Comparison of ENCODE assay signal across 17 cellular contexts in genomic region chr10:76298329-76298728, GRCh38.
DNase-seq lines count a peak whose midpoint lies in the region; ATAC-seq, FAIRE-seq and TF ChIP-seq lines count a peak whose summit lies in the region.
"Had no signal": no experiment of that assay in that cellular context is flagged by ENCODE, and none has a peak within 500 bp of the region (broad histone marks: within the 10 kb centered on the region; RNA-seq: fewer than 3 reads in every experiment).

No MANE protein-coding gene starts in this region.

- RAD21 ChIA-PET in GM12878 (lab: Charles Lee; ENCODE audit: unreplicated experiment) = no interaction called here

- H2AFZ ChIP-seq in GM12878 (ENCODE audit: control insufficient read depth, low read depth, low read length) = no peak overlapping the region
- no peak overlapping the region for H2AFZ ChIP-seq in SK-N-SH (ENCODE audit: low read depth)

- BruUV-seq in GM12878 (replicated peaks; lab: Mats Ljungman, UMichigan) = no TSS peak

- H3K4me2 ChIP-seq in GM12878 (ENCODE audit: control insufficient read depth, insufficient read depth) (no peak overlapping the region), SK-N-SH (no peak overlapping the region)

- H4K20me1 ChIP-seq in GM12878 (ENCODE audit: control insufficient read depth, insufficient read depth) (no peaks in the 10 kb centered on the region), SK-N-SH (ENCODE audit: insufficient read depth) (no peaks in the 10 kb centered on the region)

- no peak overlapping the region for H3K4me3 ChIP-seq in GM12878
- no peak overlapping the region for H3K4me3 ChIP-seq in stomach
- no peak overlapping the region for H3K4me3 ChIP-seq in SK-N-SH (ENCODE audit: low read depth in 2 of 2, low read length in 1 of 2)

- no peak overlapping the region for H3K9ac ChIP-seq in GM12878 (ENCODE audit: control insufficient read depth, insufficient read depth, low read length)
- no peak overlapping the region for H3K9ac ChIP-seq in SK-N-SH

- peak; percentile 28 for DNase-seq in DMS79 (lab: John Stamatoyannopoulos, UW)
- DNase-seq in GM12878 (ENCODE audit: low read depth, low spot score) = no peak
- DNase-seq in myocyte (ENCODE audit: low read depth) = peak; percentile 39
- no peak for DNase-seq in stomach
- no peak for DNase-seq in SK-N-SH
- DNase-seq in stimulated activated naive CD4-positive, alpha-beta T cell (lab: John Stamatoyannopoulos, UW) = no peak
- no peak for DNase-seq in activated CD4-positive, alpha-beta T cell treated with anti-CD3 and anti-CD28 coated beads, Interleukin-2, amount 10 ng/mL, durations not matched to agents 7 days and 5 days
- DNase-seq: BE2C; CD4-positive, CD25-positive, alpha-beta regulatory T cell; DMS 273 treated with DMSO at 0.1 percent for 48 hours; EL; IMR-90; NCI-H1930; PC-3; RPMI8226 had no signal

- H3K79me2 ChIP-seq in GM12878 (ENCODE audit: control insufficient read depth, insufficient read depth, low read length) = no peaks in the 10 kb centered on the region
- H3K79me2 ChIP-seq in SK-N-SH (ENCODE audit: insufficient read depth) = no peaks in the 10 kb centered on the region

- TF ChIP-seq RAD21 in GM12878 (IDR thresholded peaks at IDR 0.05; ENCODE audit: insufficient read depth, low read depth, low read length) (no peak), SK-N-SH (IDR thresholded peaks at IDR 0.05; ENCODE audit: low read length) (no peak)

- no peaks in the 10 kb centered on the region for H3K27me3 Mint-ChIP-seq in activated CD4-positive, alpha-beta T cell treated with anti-CD3 and anti-CD28 coated beads, Interleukin-2, amount 10 ng/mL, durations not matched to agents 7 days and 5 days
- H3K27me3 Mint-ChIP-seq: CD4-positive, CD25-positive, alpha-beta regulatory T cell had no signal

- no peak for TF ChIP-seq CTCF in GM12878 (IDR thresholded peaks at IDR 0.05 in 2 of 3, conservative IDR thresholded peaks at IDR 0.05 in 1 of 3; ENCODE audit: control insufficient read depth in 2 of 3, extremely low read depth in 1 of 3, insufficient read depth in 1 of 3, low read depth in 3 of 3, low read length in 3 of 3)
- no peak for TF ChIP-seq CTCF in stomach (IDR thresholded peaks at IDR 0.05)
- TF ChIP-seq CTCF in SK-N-SH (IDR thresholded peaks at IDR 0.05) = no peak

- H3K27me3 ChIP-seq in GM12878 (replicated peaks in 1 of 2; ENCODE audit: control insufficient read depth in 2 of 2, insufficient read depth in 2 of 2, low read length in 1 of 2) (no peaks in the 10 kb centered on the region), stomach (no peaks in the 10 kb centered on the region), SK-N-SH (ENCODE audit: insufficient read depth) (no peaks in the 10 kb centered on the region)
- H3K27me3 ChIP-seq: BE2C had no signal

- no peaks in the 10 kb centered on the region for H3K36me3 ChIP-seq in GM12878 (ENCODE audit: control insufficient read depth in 2 of 2, insufficient read depth in 2 of 2, low read length in 1 of 2)
- H3K36me3 ChIP-seq in stomach = no peaks in the 10 kb centered on the region
- H3K36me3 ChIP-seq in SK-N-SH (replicated peaks in 1 of 2; ENCODE audit: control insufficient read depth in 1 of 2, insufficient read depth in 2 of 2, low read length in 1 of 2) = no peaks in the 10 kb centered on the region
- H3K36me3 ChIP-seq: BE2C had no signal

- CTCF ChIA-PET in GM12878 (lab: Yijun Ruan, JAX) = interaction anchor here (0.9 to 1.2 kb wide), 3 partner anchors 13 to 210 kb away, joined by 3 read pairs; no protein-coding TSS in a partner anchor
- CTCF ChIA-PET in SK-N-SH (lab: Yijun Ruan, JAX) = interaction anchor here (0.6 to 2.3 kb wide), 3 partner anchors 15 to 896 kb away, joined by 3 to 7 read pairs (median 3); partner anchors contain the start of gene ZNF503
- CTCF ChIA-PET in activated CD4-positive, alpha-beta T cell treated with anti-CD3 and anti-CD28 coated beads, Interleukin-2, amount 10 ng/mL, durations not matched to agents 7 days and 5 days (lab: Charles Lee) = no interaction called here

- no peaks in the 10 kb centered on the region for H3K36me3 Mint-ChIP-seq in activated CD4-positive, alpha-beta T cell treated with anti-CD3 and anti-CD28 coated beads, Interleukin-2, amount 10 ng/mL, durations not matched to agents 7 days and 5 days (ENCODE audit: low read depth)
- H3K36me3 Mint-ChIP-seq: CD4-positive, CD25-positive, alpha-beta regulatory T cell had no signal

- H3K4me1 ChIP-seq in GM12878 (ENCODE audit: control insufficient read depth, insufficient read depth, low read length) = no peaks in the 10 kb centered on the region
- H3K4me1 ChIP-seq in stomach = peaks cover 12 to 40% (median 18%) of the 10 kb centered on the region in 4 donors
- H3K4me1 ChIP-seq in SK-N-SH (ENCODE audit: control insufficient read depth in 1 of 2, insufficient read depth in 2 of 2, low read depth in 1 of 2, low read length in 1 of 2) = peaks cover 0 to 2% of the 10 kb centered on the region in 2 experiments; a peak in 2 of 4 replicates
- H3K4me1 ChIP-seq: BE2C had no signal

- no peaks in the 10 kb centered on the region for H3K9me2 ChIP-seq in SK-N-SH

- H3K4me3 Mint-ChIP-seq in activated CD4-positive, alpha-beta T cell treated with anti-CD3 and anti-CD28 coated beads, Interleukin-2, amount 10 ng/mL, durations not matched to agents 7 days and 5 days = no peak overlapping the region
- H3K4me3 Mint-ChIP-seq: CD4-positive, CD25-positive, alpha-beta regulatory T cell had no signal

- POLR2A ChIA-PET in GM12878 (lab: Charles Lee) (no interaction called here), SK-N-SH (lab: Yijun Ruan, JAX) (no interaction called here)
- POLR2A ChIA-PET in activated CD4-positive, alpha-beta T cell treated with anti-CD3 and anti-CD28 coated beads, Interleukin-2, amount 10 ng/mL, durations not matched to agents 7 days and 5 days (lab: Charles Lee) = no interaction called here

- no peaks in the 10 kb centered on the region for H3K4me1 Mint-ChIP-seq in activated CD4-positive, alpha-beta T cell treated with anti-CD3 and anti-CD28 coated beads, Interleukin-2, amount 10 ng/mL, durations not matched to agents 7 days and 5 days

- no peaks in the 10 kb centered on the region for H3F3A ChIP-seq in SK-N-SH (replicated peaks; ENCODE audit: insufficient read depth)

- FAIRE-seq in GM12878 (lab: Jason Lieb, UNC) = no peak
- FAIRE-seq: A204.1, GM12891 had no signal

- TF ChIP-seq EP300 in GM12878 (IDR thresholded peaks at IDR 0.05; ENCODE audit: borderline replicate concordance in 1 of 2, control insufficient read depth in 1 of 2, low read depth in 2 of 2, low read length in 2 of 2) = no peak
- TF ChIP-seq EP300 in stomach (IDR thresholded peaks at IDR 0.05) = no peak
- no peak for TF ChIP-seq EP300 in SK-N-SH (IDR thresholded peaks at IDR 0.05; ENCODE audit: borderline replicate concordance in 1 of 2, low read depth in 1 of 2, low read length in 1 of 2)

- intact Hi-C loops in GM12878 (cut with micrococcal nuclease; ENCODE audit: unreplicated experiment) = no loop called here
- intact Hi-C loops in stomach (cut with DNase I; ENCODE audit: low total_unique reads) = no loop called here

- WGBS in GM12878 (ENCODE audit: insufficient coverage, insufficient replicate concordance, low lambda C conversion rate, missing lambda C conversion rate) = 10% methylated on average over 3 of the region's 3 CpGs
- 69 to 85% (median 75%) methylated on average over 3 of the region's 3 CpGs for WGBS in stomach, 5 donors
- WGBS in SK-N-SH (ENCODE audit: low lambda C conversion rate) = 95% methylated on average over 3 of the region's 3 CpGs

- peak; percentile 54 for ATAC-seq in GM12878
- ATAC-seq: PC-3 had no signal

- TF ChIP-seq POLR2A in GM12878 (IDR thresholded peaks at IDR 0.05; ENCODE audit: low read depth, low read length) (no peak), stomach (IDR thresholded peaks at IDR 0.05) (no peak)

- no peak overlapping the region for H3K27ac Mint-ChIP-seq in activated CD4-positive, alpha-beta T cell treated with anti-CD3 and anti-CD28 coated beads, Interleukin-2, amount 10 ng/mL, durations not matched to agents 7 days and 5 days
- H3K27ac Mint-ChIP-seq: CD4-positive, CD25-positive, alpha-beta regulatory T cell had no signal

- SMC1A ChIA-PET in GM12878 (lab: Charles Lee; ENCODE audit: uncharacterized antibody, unreplicated experiment) = interaction anchor here (0.8 to 2.1 kb wide), 5 partner anchors 16 to 260 kb away, joined by 3 to 4 read pairs (median 3); no protein-coding TSS in a partner anchor

- peaks cover 3% of the 10 kb centered on the region for H3K9me3 Mint-ChIP-seq in activated CD4-positive, alpha-beta T cell treated with anti-CD3 and anti-CD28 coated beads, Interleukin-2, amount 10 ng/mL, durations not matched to agents 7 days and 5 days

- in situ Hi-C loops in GM12878 (cut with MboI) = no loop called here

- no peaks in the 10 kb centered on the region for H3K9me3 ChIP-seq in GM12878 (replicated peaks; ENCODE audit: control insufficient read depth, insufficient read depth, low read length)
- H3K9me3 ChIP-seq in stomach = no peaks in the 10 kb centered on the region
- no peaks in the 10 kb centered on the region for H3K9me3 ChIP-seq in SK-N-SH
- H3K9me3 ChIP-seq: BE2C had no signal

- H3K27ac ChIP-seq in GM12878 (ENCODE audit: control insufficient read depth, insufficient read depth) (no peak overlapping the region), stomach (peak overlapping the region in 4 of 5 donors; percentile 16 to 57 (median 34)), SK-N-SH (ENCODE audit: low read depth in 2 of 2, low read length in 1 of 2) (no peak overlapping the region)

TF ChIP-seq in SK-N-SH, 30 proteins besides CTCF, POLR2A, EP300 and RAD21:
- TF ChIP-seq USF2 (IDR thresholded peaks at IDR 0.05; ENCODE audit: borderline replicate concordance, low read depth, low read length) = no peak

Comparison
In these comparisons a context has a peak if more than half of its experiments do, and no peak if none do; other contexts are left out.
1. DNase-seq: peak in DMS79 (single experiment) and myocyte (single experiment); none in GM12878 (single experiment), stomach (single experiment), SK-N-SH (single experiment), stimulated activated naive CD4-positive, alpha-beta T cell (0 of 6) and activated CD4-positive, alpha-beta T cell treated with anti-CD3 and anti-CD28 coated beads, Interleukin-2, amount 10 ng/mL, durations not matched to agents 7 days and 5 days (single experiment).
2. H3K27ac ChIP-seq: peak in stomach (4 of 5); none in GM12878 (single experiment) and SK-N-SH (0 of 2).